33 cellular contexts compared by ENCODE assay signal in the genomic region with DNA sequence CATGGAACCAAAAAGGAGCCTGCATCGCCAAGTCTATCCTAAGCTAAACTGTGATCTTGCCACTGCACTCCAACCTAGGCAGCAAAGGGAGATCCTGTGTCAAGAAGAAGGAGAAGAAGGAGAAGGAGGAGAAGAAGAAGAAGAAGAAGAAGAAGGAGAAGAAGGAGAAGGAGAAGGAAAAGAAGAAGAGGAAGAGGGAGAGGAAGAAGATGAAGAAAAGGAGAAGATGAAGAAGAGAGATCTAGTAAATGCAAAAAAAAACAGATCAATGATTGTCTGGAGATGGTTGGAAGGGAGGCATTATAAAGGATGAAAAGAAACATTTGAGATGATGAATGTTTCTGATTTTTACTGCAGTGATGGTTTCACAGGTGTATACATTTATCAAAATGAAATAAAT.
"Had no signal": no experiment of that assay in that cellular context is flagged by ENCODE, and none has a peak within 500 bp of the region (broad histone marks: within the 10 kb centered on the region; RNA-seq: fewer than 3 reads in every experiment).

No MANE protein-coding gene starts in this region.

- DNase-seq: Karpas-422, Kasumi-1, MG63, MM.1S, MV-4-11, NCI-H1048, NCI-H1092, NCI-H1092 treated with DMSO at 0.1 percent for 48 hours, NCI-H1105, NCI-H1105 treated with DMSO at 0.1 percent for 48 hours, NCI-H1417, NCI-H1417 treated with DMSO at 0.1 percent for 48 hours, NCI-H1436, NCI-H1436 treated with DMSO at 0.1 percent for 48 hours, NCI-H146, NCI-H1694, NCI-H1694 treated with DMSO at 0.1 percent for 48 hours, NCI-H187, NCI-H187 treated with DMSO at 0.1 percent for 48 hours, NCI-H1930, NCI-H2029, NCI-H2029 treated with DMSO at 0.1 percent for 48 hours, NCI-H2081 treated with DMSO at 0.1 percent for 48 hours, NCI-H2107, NCI-H2171, NCI-H2171 treated with DMSO at 0.1 percent for 48 hours, NCI-H2227 treated with DMSO at 0.1 percent for 48 hours, NCI-H226, NCI-H345, NCI-H446, NCI-H446 treated with DMSO at 0.1 percent for 48 hours, NCI-H510A had no signal

- H3K27me3 ChIP-seq: MG63 had no signal

- H3K36me3 ChIP-seq: MG63 had no signal

- H3K4me2 ChIP-seq: KMS-11 had no signal

- H3K9ac ChIP-seq: KMS-11 had no signal

- H3K4me3 ChIP-seq: MG63 had no signal

- H3K9me3 ChIP-seq: MG63 had no signal

- H3K27ac ChIP-seq: KMS-11 had no signal
